In the genomic region with DNA sequence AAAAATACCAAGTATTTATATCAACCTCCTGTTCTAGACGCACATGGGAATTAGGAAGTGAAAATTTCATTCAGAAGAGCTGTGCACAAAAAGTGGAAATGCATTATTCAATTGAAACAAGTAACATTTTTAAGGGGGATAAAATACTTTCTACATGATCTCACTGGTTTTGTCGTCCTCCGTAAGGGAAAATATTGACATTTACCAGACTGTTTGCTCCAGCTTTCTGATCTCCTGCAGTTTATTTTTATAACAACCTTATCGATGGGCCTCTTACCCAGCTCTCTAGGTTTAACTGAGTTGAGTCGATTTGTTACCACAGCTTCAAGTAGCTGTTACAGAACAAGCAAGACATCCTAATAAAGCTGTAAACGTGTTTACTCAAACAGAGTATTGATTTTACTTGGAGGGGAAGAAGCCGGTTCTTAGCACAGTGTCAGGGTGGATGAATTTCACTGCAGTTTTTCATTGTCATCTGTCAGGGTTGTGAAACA, we compare ENCODE assay signal across 13 cellular contexts.
DNase-seq lines count a peak whose midpoint lies in the region; ATAC-seq lines count a peak whose summit lies in the region.
"Had no signal": no experiment of that assay in that cellular context is flagged by ENCODE, and none has a peak within 500 bp of the region (broad histone marks: within the 10 kb centered on the region; RNA-seq: fewer than 3 reads in every experiment).

No MANE protein-coding gene starts in this region.

- no peaks in the 10 kb centered on the region for H3K9me3 Mint-ChIP-seq in CD4-positive, CD25-positive, alpha-beta regulatory T cell
- H3K9me3 Mint-ChIP-seq: activated T-helper 1 cell treated with anti-CD3 and anti-CD28 coated beads, Interleukin-12 subunit alpha, Interleukin-12 subunit beta, Interleukin-2, Interleukin-4 antibody, amounts not matched to agents 30 ng/mL and 10 ng/mL and 1 ng/mL, durations not matched to agents 14 hours and 24 hours and 36 hours had no signal

- no peaks in the 10 kb centered on the region for H4K20me1 ChIP-seq in GM23248 (ENCODE audit: insufficient read depth)

- no peak overlapping the region for H3K4me3 ChIP-seq in CD4-positive, CD25-positive, alpha-beta regulatory T cell (ENCODE audit: low read depth, low read length)
- H3K4me3 ChIP-seq in GM23248 (no peak overlapping the region), SJCRH30 (no peak overlapping the region)
- H3K4me3 ChIP-seq: ovary had no signal

- H3K9me2 ChIP-seq in GM23248 (ENCODE audit: insufficient read depth): no peaks in the 10 kb centered on the region

- H3K9ac ChIP-seq in GM23248: no peak overlapping the region

- no peaks in the 10 kb centered on the region for H3K36me3 ChIP-seq in CD4-positive, CD25-positive, alpha-beta regulatory T cell (ENCODE audit: control insufficient read depth, insufficient read depth, low read length)
- H3K36me3 ChIP-seq in GM23248 (ENCODE audit: low read depth) (no peaks in the 10 kb centered on the region; the same call in 1 of the 2 replicates), SJCRH30 (no peaks in the 10 kb centered on the region)
- H3K36me3 ChIP-seq: ovary had no signal

- H3K27ac ChIP-seq in CD4-positive, CD25-positive, alpha-beta regulatory T cell (ENCODE audit: insufficient read depth, low read length, poor library complexity, severe bottlenecking): no peak overlapping the region
- H3K27ac ChIP-seq in GM23248: no peak overlapping the region
- H3K27ac ChIP-seq in SJCRH30: no peak overlapping the region
- H3K27ac ChIP-seq: ovary had no signal

- DNase-seq in CD4-positive, CD25-positive, alpha-beta regulatory T cell: no peak
- DNase-seq in GM23248 (no peak), NCI-H82 (lab: John Stamatoyannopoulos, UW) (peak; percentile 26), left ventricle myocardium superior (no peak), SJCRH30 (no peak), cerebellar cortex (ENCODE audit: low spot score) (no peak), NCI-H2081 treated with DMSO at 0.1 percent for 48 hours (lab: John Stamatoyannopoulos, UW) (no peak)
- DNase-seq in stimulated activated CD4-positive, alpha-beta T cell treated with anti-CD3 and anti-CD28 coated beads, Interleukin-4, amount 100 ng/mL, for 4 hours: no peak
- DNase-seq: activated CD4-positive, CD25-positive, alpha-beta regulatory T cell; kidney; MM.1S; ovary had no signal

- H3K4me2 ChIP-seq in GM23248 (ENCODE audit: unreplicated experiment): no peak overlapping the region

- H3K4me1 Mint-ChIP-seq in CD4-positive, CD25-positive, alpha-beta regulatory T cell: peaks cover 12 to 31% (median 25%) of the 10 kb centered on the region in 4 donors

- no peaks in the 10 kb centered on the region for H3K27me3 Mint-ChIP-seq in CD4-positive, CD25-positive, alpha-beta regulatory T cell

- H3K27ac Mint-ChIP-seq in CD4-positive, CD25-positive, alpha-beta regulatory T cell: peak overlapping the region; percentile 9 to 29 (median 25)
- H3K27ac Mint-ChIP-seq: activated T-helper 1 cell treated with anti-CD3 and anti-CD28 coated beads, Interleukin-12 subunit alpha, Interleukin-12 subunit beta, Interleukin-2, Interleukin-4 antibody, amounts not matched to agents 30 ng/mL and 10 ng/mL and 1 ng/mL, durations not matched to agents 14 hours and 24 hours and 36 hours had no signal

- H3K27me3 ChIP-seq in CD4-positive, CD25-positive, alpha-beta regulatory T cell (ENCODE audit: control insufficient read depth, insufficient read depth, low read length): no peaks in the 10 kb centered on the region
- no peaks in the 10 kb centered on the region for H3K27me3 ChIP-seq in GM23248 (replicated peaks; ENCODE audit: insufficient read depth)
- H3K27me3 ChIP-seq in SJCRH30: no peaks in the 10 kb centered on the region
- H3K27me3 ChIP-seq: ovary had no signal

- H3F3A ChIP-seq in GM23248 (ENCODE audit: insufficient read depth): no peaks in the 10 kb centered on the region

- peak overlapping the region; percentile 38; the same call in 1 of the 2 replicates for H2AFZ ChIP-seq in GM23248

- H3K9me3 ChIP-seq in CD4-positive, CD25-positive, alpha-beta regulatory T cell (ENCODE audit: control insufficient read depth in 2 of 2, low read length in 2 of 2): no peaks in the 10 kb centered on the region
- no peaks in the 10 kb centered on the region for H3K9me3 ChIP-seq in GM23248 (ENCODE audit: low read depth)
- H3K9me3 ChIP-seq in SJCRH30 (replicated peaks): no peaks in the 10 kb centered on the region
- H3K9me3 ChIP-seq: ovary had no signal

- peaks cover 34% of the 10 kb centered on the region for H3K36me3 Mint-ChIP-seq in CD4-positive, CD25-positive, alpha-beta regulatory T cell

- 30% methylated on average over 7 of the region's 7 CpGs for WGBS in GM23248 (ENCODE audit: low coverage in 1 of 2, low lambda C conversion rate in 2 of 2, missing lambda C conversion rate in 2 of 2), 2 experiments

- no peak overlapping the region for H3K4me3 Mint-ChIP-seq in CD4-positive, CD25-positive, alpha-beta regulatory T cell
- H3K4me3 Mint-ChIP-seq: activated T-helper 1 cell treated with anti-CD3 and anti-CD28 coated beads, Interleukin-12 subunit alpha, Interleukin-12 subunit beta, Interleukin-2, Interleukin-4 antibody, amounts not matched to agents 30 ng/mL and 10 ng/mL and 1 ng/mL, durations not matched to agents 14 hours and 24 hours and 36 hours had no signal

- ATAC-seq in CD4-positive, CD25-positive, alpha-beta regulatory T cell (ENCODE audit: low read depth in 2 of 2): no peak
- peak; percentile 50 for ATAC-seq in left ventricle myocardium superior

- in situ Hi-C loops in GM23248 (cut with MboI): no loop called here

- H3K4me1 ChIP-seq in CD4-positive, CD25-positive, alpha-beta regulatory T cell (ENCODE audit: control insufficient read depth, insufficient read depth, low read length, poor library complexity, severe bottlenecking): peaks cover 6% of the 10 kb centered on the region
- H3K4me1 ChIP-seq in GM23248 (ENCODE audit: insufficient read depth) (peaks cover 6% of the 10 kb centered on the region), SJCRH30 (no peaks in the 10 kb centered on the region)

- intact Hi-C loops in left ventricle myocardium superior (cut with micrococcal nuclease): no loop called here

- H3K79me2 ChIP-seq in GM23248 (ENCODE audit: insufficient read depth): no peaks in the 10 kb centered on the region
